In genomic region chr5:14036514-14036913, GRCh38 we compare ENCODE assay signal across 9 cellular contexts.
DNase-seq lines count a peak whose midpoint lies in the region; ATAC-seq and TF ChIP-seq lines count a peak whose summit lies in the region.
"Had no signal": no experiment of that assay in that cellular context is flagged by ENCODE, and none has a peak within 500 bp of the region (broad histone marks: within the 10 kb centered on the region; RNA-seq: fewer than 3 reads in every experiment).

No MANE protein-coding gene starts in this region.

- no peaks in the 10 kb centered on the region; the same call in 2 of the 3 replicates for H3K36me3 Mint-ChIP-seq in GM23338 (ENCODE audit: low read depth)
- H3K36me3 Mint-ChIP-seq: natural killer cell treated with Interleukin-12 subunit alpha and Interleukin-12 subunit beta and Interleukin-15 and Interleukin-18, amount 100 ng/mL, for 72 hours had no signal

- H3K4me1 ChIP-seq in GM23338 (ENCODE audit: insufficient read depth) (peaks cover 26% of the 10 kb centered on the region), hepatocyte (ENCODE audit: insufficient read depth) (peaks cover 29% of the 10 kb centered on the region), gastrocnemius medialis (peaks cover 18 to 38% of the 10 kb centered on the region in 2 donors)

- DNase-seq in GM23338 (ENCODE audit: low spot score) (peak; percentile 47), SW480 (ENCODE audit: low spot score) (peak; percentile 60), hepatocyte (ENCODE audit: low spot score) (peak; percentile 26), gastrocnemius medialis (no peak), DMS79 (lab: John Stamatoyannopoulos, UW) (no peak), NCI-H774 (lab: John Stamatoyannopoulos, UW) (no peak), DMS114 treated with DMSO at 0.1 percent for 48 hours (lab: John Stamatoyannopoulos, UW; ENCODE audit: unreplicated experiment) (no peak)
- DNase-seq in stimulated activated naive CD8-positive, alpha-beta T cell treated with anti-CD3 and anti-CD28 coated beads, Interleukin-15, amount 100 ng/mL, for 72 hours: no peak

- peaks cover 45% of the 10 kb centered on the region for H3K4me1 Mint-ChIP-seq in GM23338
- H3K4me1 Mint-ChIP-seq in stimulated activated naive CD8-positive, alpha-beta T cell treated with anti-CD3 and anti-CD28 coated beads, Interleukin-15, amount 100 ng/mL, for 72 hours: no peaks in the 10 kb centered on the region

- TF ChIP-seq POLR2A in gastrocnemius medialis (IDR thresholded peaks at IDR 0.05): no peak

- H3K27ac Mint-ChIP-seq in GM23338: peak overlapping the region; percentile 93
- H3K27ac Mint-ChIP-seq in stimulated activated naive CD8-positive, alpha-beta T cell treated with anti-CD3 and anti-CD28 coated beads, Interleukin-15, amount 100 ng/mL, for 72 hours: no peak overlapping the region
- H3K27ac Mint-ChIP-seq: natural killer cell treated with Interleukin-12 subunit alpha and Interleukin-12 subunit beta and Interleukin-15 and Interleukin-18, amount 100 ng/mL, for 72 hours had no signal

- TF ChIP-seq CTCF in GM23338 (conservative IDR thresholded peaks at IDR 0.05; ENCODE audit: low read depth in 2 of 2) (no peak), hepatocyte (IDR thresholded peaks at IDR 0.05; ENCODE audit: poor library complexity) (no peak), gastrocnemius medialis (IDR thresholded peaks at IDR 0.05 in 4 of 5, conservative IDR thresholded peaks at IDR 0.05 in 1 of 5) (no peak)

- H3F3A ChIP-seq in GM23338 (replicated peaks; ENCODE audit: low read depth): no peaks in the 10 kb centered on the region

- H3K9me2 ChIP-seq in GM23338 (ENCODE audit: insufficient read depth) (peaks cover 6% of the 10 kb centered on the region; the same call in 1 of the 2 replicates), hepatocyte (replicated peaks; ENCODE audit: insufficient read depth) (no peaks in the 10 kb centered on the region)

- peak overlapping the region; percentile 45 for H3K27ac ChIP-seq in GM23338 (ENCODE audit: low read depth)
- peak overlapping the region; percentile 67 for H3K27ac ChIP-seq in hepatocyte
- peak overlapping the region; percentile 64 to 76 (median 71) for H3K27ac ChIP-seq in gastrocnemius medialis

- ATAC-seq in GM23338: peak; percentile 52
- ATAC-seq in gastrocnemius medialis: no peak
- no peak for ATAC-seq in stimulated activated naive CD8-positive, alpha-beta T cell treated with anti-CD3 and anti-CD28 coated beads, Interleukin-15, amount 100 ng/mL, for 72 hours
- ATAC-seq: natural killer cell treated with Interleukin-12 subunit alpha and Interleukin-12 subunit beta and Interleukin-15 and Interleukin-18, amount 100 ng/mL, for 72 hours had no signal

- peak overlapping the region; percentile 37 for H3K4me3 ChIP-seq in GM23338
- H3K4me3 ChIP-seq in hepatocyte: no peak overlapping the region
- peak overlapping the region in 2 of 4 donors; percentile 28 to 50 for H3K4me3 ChIP-seq in gastrocnemius medialis

- intact Hi-C loops in gastrocnemius medialis (cut with DNase I; ENCODE audit: low total_unique reads): loop anchor here (5.0 to 10.0 kb wide), 2 partner anchors 106 to 238 kb away; partner anchors contain the start of gene TRIO

- WGBS in hepatocyte (ENCODE audit: low lambda C conversion rate, missing lambda C conversion rate): 35% methylated on average over 2 of the region's 2 CpGs

- H3K27me3 ChIP-seq in GM23338 (ENCODE audit: insufficient read depth): no peaks in the 10 kb centered on the region
- no peaks in the 10 kb centered on the region for H3K27me3 ChIP-seq in hepatocyte
- H3K27me3 ChIP-seq in gastrocnemius medialis: no peaks in the 10 kb centered on the region

- H2AFZ ChIP-seq in GM23338 (no peak overlapping the region), hepatocyte (no peak overlapping the region)

- peak overlapping the region; percentile 61 for H3K4me2 ChIP-seq in GM23338
- H3K4me2 ChIP-seq in hepatocyte: peak overlapping the region; percentile 37

- peak overlapping the region; percentile 63 for H3K4me3 Mint-ChIP-seq in GM23338
- H3K4me3 Mint-ChIP-seq in stimulated activated naive CD8-positive, alpha-beta T cell treated with anti-CD3 and anti-CD28 coated beads, Interleukin-15, amount 100 ng/mL, for 72 hours: no peak overlapping the region
- H3K4me3 Mint-ChIP-seq: natural killer cell treated with Interleukin-12 subunit alpha and Interleukin-12 subunit beta and Interleukin-15 and Interleukin-18, amount 100 ng/mL, for 72 hours had no signal

- H3K79me2 ChIP-seq in GM23338 (replicated peaks; ENCODE audit: insufficient read depth) (no peaks in the 10 kb centered on the region), hepatocyte (no peaks in the 10 kb centered on the region)

- peaks cover 17% of the 10 kb centered on the region for H3K27me3 Mint-ChIP-seq in GM23338 (ENCODE audit: insufficient read depth, low read depth, poor library complexity)
- peaks cover 49% of the 10 kb centered on the region for H3K27me3 Mint-ChIP-seq in stimulated activated naive CD8-positive, alpha-beta T cell treated with anti-CD3 and anti-CD28 coated beads, Interleukin-15, amount 100 ng/mL, for 72 hours

- in situ Hi-C loops in gastrocnemius medialis (cut with MboI; ENCODE audit: low sequenced_read_pairs in 4 of 4): no loop called here

- no peaks in the 10 kb centered on the region for H3K9me3 ChIP-seq in hepatocyte (ENCODE audit: low read depth)
- no peaks in the 10 kb centered on the region for H3K9me3 ChIP-seq in gastrocnemius medialis

- no peaks in the 10 kb centered on the region for H3K9me3 Mint-ChIP-seq in GM23338
- H3K9me3 Mint-ChIP-seq in stimulated activated naive CD8-positive, alpha-beta T cell treated with anti-CD3 and anti-CD28 coated beads, Interleukin-15, amount 100 ng/mL, for 72 hours: peaks cover 0 to 7% of the 10 kb centered on the region in 2 donors
- H3K9me3 Mint-ChIP-seq: natural killer cell treated with Interleukin-12 subunit alpha and Interleukin-12 subunit beta and Interleukin-15 and Interleukin-18, amount 100 ng/mL, for 72 hours had no signal

- H3K36me3 ChIP-seq in GM23338 (ENCODE audit: insufficient read depth): no peaks in the 10 kb centered on the region
- H3K36me3 ChIP-seq in hepatocyte (replicated peaks; ENCODE audit: insufficient read depth, low read depth): no peaks in the 10 kb centered on the region
- H3K36me3 ChIP-seq in gastrocnemius medialis: no peaks in the 10 kb centered on the region

- H4K20me1 ChIP-seq in GM23338 (replicated peaks; ENCODE audit: insufficient read depth) (no peaks in the 10 kb centered on the region), hepatocyte (ENCODE audit: insufficient read depth, poor library complexity, severe bottlenecking) (no peaks in the 10 kb centered on the region)

TF ChIP-seq in GM23338, 12 proteins besides CTCF, POLR2A, EP300 and RAD21:
- TF ChIP-seq NANOG (IDR thresholded peaks at IDR 0.05; ENCODE audit: borderline replicate concordance): no peak
- no peak for TF ChIP-seq ZNF331 (CRISPR knock-in tag; IDR thresholded peaks at IDR 0.05; ENCODE audit: low read depth)
- TF ChIP-seq ZNF114 (CRISPR knock-in tag; IDR thresholded peaks at IDR 0.05): no peak
- TF ChIP-seq POLR2AphosphoS5 (IDR thresholded peaks at IDR 0.05; ENCODE audit: low read depth): no peak
- no peak for TF ChIP-seq EZH2 (IDR thresholded peaks at IDR 0.05; ENCODE audit: low read depth, unreplicated experiment)

Comparison
In these comparisons a context has a peak if more than half of its experiments do, and no peak if none do; other contexts are left out.
1. DNase-seq: peak in GM23338 (single experiment), SW480 (single experiment) and hepatocyte (single experiment); none in gastrocnemius medialis (0 of 2), stimulated activated naive CD8-positive, alpha-beta T cell treated with anti-CD3 and anti-CD28 coated beads, Interleukin-15, amount 100 ng/mL, for 72 hours (0 of 2), DMS79 (single experiment), NCI-H774 (single experiment) and DMS114 treated with DMSO at 0.1 percent for 48 hours (single experiment).
2. Peak in every context shown above with its lines, with median percentiles within 50 percentile points of each other: H3K27ac ChIP-seq.